8 cellular contexts compared by ENCODE assay signal in genomic region chr3:45210308-45211038, GRCh38. TPM values are rescaled to one million over a fixed set of nuclear protein-coding genes. Genes with fewer than 3 reads are reported as not detected.
A peak's percentile ranks its signal among the peaks of the same experiment; 100 is the strongest.
DNase-seq lines count a peak whose midpoint lies in the region; ATAC-seq and TF ChIP-seq lines count a peak whose summit lies in the region.

No MANE protein-coding gene starts in this region.

- no peak overlapping the region for H2BK120ac ChIP-seq in neuronal stem cell (ENCODE audit: low read depth, low read length)

- H3K9me3 Mint-ChIP-seq in activated T-cell treated with anti-CD3 and anti-CD28 coated beads, Interleukin-2, amount 50 U/mL, for 24 hours, result no peaks in the 10 kb centered on the region
- H3K9me3 Mint-ChIP-seq in stimulated activated naive CD8-positive, alpha-beta T cell treated with anti-CD3 and anti-CD28 coated beads, Interleukin-15, amount 100 ng/mL, for 72 hours, result no peaks in the 10 kb centered on the region

- no peak overlapping the region for H3K4me2 ChIP-seq in GM23248 (ENCODE audit: unreplicated experiment)
- no peak overlapping the region for H3K4me2 ChIP-seq in OCI-LY7 (ENCODE audit: low read length)
- H3K4me2 ChIP-seq in neuronal stem cell (ENCODE audit: insufficient read depth, low read length, poor library complexity, severe bottlenecking), result no peak overlapping the region

- H3K4me1 ChIP-seq in GM23248 (ENCODE audit: insufficient read depth) (0 out of 2 replicates have a peak, but pooled peaks cover 8% of the 10 kb centered on the region), OCI-LY7 (ENCODE audit: insufficient read depth, low read length, poor library complexity, severe bottlenecking) (no peaks in the 10 kb centered on the region), neuronal stem cell (ENCODE audit: control insufficient read depth in 2 of 2, insufficient read depth in 1 of 2, low read depth in 1 of 2, low read length in 2 of 2) (peaks cover 2 to 5% of the 10 kb centered on the region in 2 donors)

- H3K27me3 ChIP-seq in AG04450 (ENCODE audit: control insufficient read depth, insufficient read depth, low read length), result no peaks in the 10 kb centered on the region
- H3K27me3 ChIP-seq in GM23248 (replicated peaks; ENCODE audit: insufficient read depth), result no peaks in the 10 kb centered on the region
- no peaks in the 10 kb centered on the region for H3K27me3 ChIP-seq in neuronal stem cell (ENCODE audit: control insufficient read depth in 3 of 3, insufficient read depth in 3 of 3, low read depth in 1 of 3, low read length in 3 of 3)

- in situ Hi-C loops in GM23248 (cut with MboI), result loop anchor here (25.0 kb wide), 1 partner anchor 452 kb away; no protein-coding TSS in a partner anchor

- TF ChIP-seq CTCF in AG04450 (IDR thresholded peaks at IDR 0.05; ENCODE audit: low read depth, low read length) (peak; percentile 84), OCI-LY7 (conservative IDR thresholded peaks at IDR 0.05; ENCODE audit: low read length) (peak; percentile 74)

- H2BK12ac ChIP-seq in neuronal stem cell (ENCODE audit: low read length), result no peak overlapping the region

- no peak overlapping the region for H4K8ac ChIP-seq in neuronal stem cell (ENCODE audit: low read depth, low read length)

- H3K79me2 ChIP-seq in GM23248 (ENCODE audit: insufficient read depth) (no peaks in the 10 kb centered on the region), OCI-LY7 (ENCODE audit: insufficient read depth, low read depth, low read length) (no peaks in the 10 kb centered on the region)

- H4K20me1 ChIP-seq in GM23248 (ENCODE audit: insufficient read depth) (no peaks in the 10 kb centered on the region), OCI-LY7 (ENCODE audit: insufficient read depth, low read length) (no peaks in the 10 kb centered on the region)

- H3K4me3 Mint-ChIP-seq in activated T-cell treated with anti-CD3 and anti-CD28 coated beads, Interleukin-2, amount 50 U/mL, for 24 hours, result no peak overlapping the region
- H3K4me3 Mint-ChIP-seq in stimulated activated naive CD8-positive, alpha-beta T cell treated with anti-CD3 and anti-CD28 coated beads, Interleukin-15, amount 100 ng/mL, for 72 hours, result no peak overlapping the region

- H3K9ac ChIP-seq in GM23248 (no peak overlapping the region), neuronal stem cell (ENCODE audit: low read depth, low read length, poor library complexity) (no peak overlapping the region)

- H4K91ac ChIP-seq in neuronal stem cell (ENCODE audit: low read depth, low read length, poor library complexity), result no peak overlapping the region

- H3K4me3 ChIP-seq in AG04450 (ENCODE audit: low read depth, low read length) (no peak overlapping the region), GM23248 (no peak overlapping the region), OCI-LY7 (ENCODE audit: low read depth, low read length, poor library complexity, severe bottlenecking) (no peak overlapping the region), neuronal stem cell (ENCODE audit: low read length in 2 of 2) (no peak overlapping the region)

- H3K27ac ChIP-seq in AG04450 (ENCODE audit: low read depth, low read length), result no peak overlapping the region
- H3K27ac ChIP-seq in GM23248, result no peak overlapping the region
- H3K27ac ChIP-seq in OCI-LY7 (ENCODE audit: low read depth, low read length, poor library complexity, severe bottlenecking), result no peak overlapping the region
- H3K27ac ChIP-seq in neuronal stem cell (replicated peaks; ENCODE audit: low read length), result no peak overlapping the region

- H3K4me1 Mint-ChIP-seq in activated T-cell treated with anti-CD3 and anti-CD28 coated beads, Interleukin-2, amount 50 U/mL, for 24 hours (ENCODE audit: low read depth), result peaks cover 26% of the 10 kb centered on the region
- H3K4me1 Mint-ChIP-seq in stimulated activated naive CD8-positive, alpha-beta T cell treated with anti-CD3 and anti-CD28 coated beads, Interleukin-15, amount 100 ng/mL, for 72 hours, result peaks cover 13% of the 10 kb centered on the region

- no peaks in the 10 kb centered on the region for H3K36me3 Mint-ChIP-seq in activated T-cell treated with anti-CD3 and anti-CD28 coated beads, Interleukin-2, amount 50 U/mL, for 24 hours (ENCODE audit: low read depth)

- no peak overlapping the region for H3K14ac ChIP-seq in neuronal stem cell (ENCODE audit: low read length)

- no peaks in the 10 kb centered on the region for H3F3A ChIP-seq in GM23248 (ENCODE audit: insufficient read depth)

- H3K27ac Mint-ChIP-seq in activated T-cell treated with anti-CD3 and anti-CD28 coated beads, Interleukin-2, amount 50 U/mL, for 24 hours, result no peak overlapping the region
- peak overlapping the region in 1 of 2 donors; percentile 65 for H3K27ac Mint-ChIP-seq in stimulated activated naive CD8-positive, alpha-beta T cell treated with anti-CD3 and anti-CD28 coated beads, Interleukin-15, amount 100 ng/mL, for 72 hours

- H3K18ac ChIP-seq in neuronal stem cell (ENCODE audit: low read length), result no peak overlapping the region

- ATAC-seq in stimulated activated naive CD8-positive, alpha-beta T cell treated with anti-CD3 and anti-CD28 coated beads, Interleukin-15, amount 100 ng/mL, for 72 hours, result peak; percentile 90
- no peak for ATAC-seq in GM21825 (IDR thresholded peaks at IDR 0.05; ENCODE audit: unreplicated experiment)

- H3K36me3 ChIP-seq in GM23248 (ENCODE audit: low read depth), result no peaks in the 10 kb centered on the region
- H3K36me3 ChIP-seq in OCI-LY7 (ENCODE audit: insufficient read depth, low read length), result no peaks in the 10 kb centered on the region
- no peaks in the 10 kb centered on the region for H3K36me3 ChIP-seq in neuronal stem cell (replicated peaks in 1 of 2; ENCODE audit: control insufficient read depth in 2 of 2, insufficient read depth in 2 of 2, low read length in 2 of 2)

- H2BK5ac ChIP-seq in neuronal stem cell (ENCODE audit: low read length), result no peak overlapping the region

- H3K23ac ChIP-seq in neuronal stem cell (ENCODE audit: low read depth, low read length, poor library complexity), result no peak overlapping the region

- no TSS peak for BruUV-seq in OCI-LY7 (replicated peaks; lab: Mats Ljungman, UMichigan)

- POLR2A ChIA-PET in AG04450 (lab: Yijun Ruan, JAX) (interaction anchor here (1.1 kb wide), 2 partner anchors 70 to 170 kb away, joined by 4 to 7 read pairs; no protein-coding TSS in a partner anchor), OCI-LY7 (lab: Charles Lee) (no interaction called here)

- H3K9me3 ChIP-seq in AG04450 (ENCODE audit: control insufficient read depth, insufficient read depth, low read length) (no peaks in the 10 kb centered on the region; the same call in 1 of the 2 replicates), GM23248 (ENCODE audit: low read depth) (no peaks in the 10 kb centered on the region), OCI-LY7 (ENCODE audit: low read length) (no peaks in the 10 kb centered on the region), neuronal stem cell (replicated peaks in 1 of 2; ENCODE audit: control insufficient read depth in 2 of 2, insufficient read depth in 1 of 2, low read depth in 1 of 2, low read length in 2 of 2) (no peaks in the 10 kb centered on the region)

- H3K27me3 Mint-ChIP-seq in activated T-cell treated with anti-CD3 and anti-CD28 coated beads, Interleukin-2, amount 50 U/mL, for 24 hours, result peaks cover 24% of the 10 kb centered on the region
- H3K27me3 Mint-ChIP-seq in stimulated activated naive CD8-positive, alpha-beta T cell treated with anti-CD3 and anti-CD28 coated beads, Interleukin-15, amount 100 ng/mL, for 72 hours, result peaks cover 43% of the 10 kb centered on the region

- no peak overlapping the region for H3K4ac ChIP-seq in neuronal stem cell (ENCODE audit: low read length)

- CTCF ChIA-PET in AG04450 (lab: Charles Lee), result interaction anchor here (0.6 to 4.3 kb wide), 29 partner anchors 9 to 494 kb away, joined by 3 to 141 read pairs (median 3); no protein-coding TSS in a partner anchor
- CTCF ChIA-PET in OCI-LY7 (lab: Charles Lee; ENCODE audit: unreplicated experiment), result no interaction called here

- H2AFZ ChIP-seq in GM23248, result no peak overlapping the region
- no peak overlapping the region for H2AFZ ChIP-seq in OCI-LY7 (ENCODE audit: low read length)
- peak overlapping the region; percentile 87 for H2AFZ ChIP-seq in neuronal stem cell (ENCODE audit: low read length)

- intact Hi-C loops in OCI-LY7 (cut with micrococcal nuclease; ENCODE audit: unreplicated experiment), result loop anchor here (1.0 kb wide), 1 partner anchor 170 kb away; no protein-coding TSS in a partner anchor

- H2BK15ac ChIP-seq in neuronal stem cell (ENCODE audit: low read length), result no peak overlapping the region

- 11 to 19% methylated on average over 13 to 14 of the region's 14 CpGs for WGBS in GM23248 (ENCODE audit: low coverage in 1 of 2, low lambda C conversion rate in 2 of 2, missing lambda C conversion rate in 2 of 2), 2 experiments
- WGBS in neuronal stem cell (ENCODE audit: extremely low coverage in 2 of 2, insufficient read length in 2 of 2, insufficient replicate concordance in 1 of 2), 2 donors, result no CpG with 5 or more reads among the region's 14 CpGs

- no peaks in the 10 kb centered on the region for H3K9me2 ChIP-seq in GM23248 (ENCODE audit: insufficient read depth)
- no peaks in the 10 kb centered on the region for H3K9me2 ChIP-seq in OCI-LY7 (ENCODE audit: insufficient read depth, low read length)

- peak overlapping the region; percentile 65 for H2AK5ac ChIP-seq in neuronal stem cell (ENCODE audit: low read depth, low read length)

- no peaks in the 10 kb centered on the region for H3K79me1 ChIP-seq in neuronal stem cell (ENCODE audit: low read depth, low read length)

- DNase-seq in AG04450 (ENCODE audit: low read depth, low spot score), result peak; percentile 63
- DNase-seq in GM23248, result peak; percentile 93
- DNase-seq in OCI-LY7 (ENCODE audit: low spot score), result peak; percentile 21
- DNase-seq in activated T-cell treated with anti-CD3 and anti-CD28 coated beads, Interleukin-2, amount 50 U/mL, for 24 hours, result peak; percentile 86
- DNase-seq in fibroblast of gingiva (ENCODE audit: low read depth), result peak; percentile 84
- no peak for DNase-seq in neuronal stem cell (ENCODE audit: low spot score)
- peak; percentile 64 to 69 for DNase-seq in stimulated activated naive CD8-positive, alpha-beta T cell treated with anti-CD3 and anti-CD28 coated beads, Interleukin-15, amount 100 ng/mL, for 72 hours

RNA-seq across cellular contexts. Expression of gene TMEM158, which starts 15.6 kb away (rescaled TPM):
- 24.7 and 25.1 TPM in 2 replicates for polyA plus RNA-seq in AG04450 (2011; rRNA removed)
- polyA minus RNA-seq in AG04450 (2011; rRNA and poly(A)+ RNA removed), result 12.4 and 12.9 TPM in 2 replicates
- total RNA-seq in GM23248 (2014; rRNA removed; shearing (Covaris generic)), result 24.4 and 33.0 TPM in 2 replicates
- 3.3 and 4.5 TPM in 2 replicates for polyA plus RNA-seq in GM23248 (2016; fragmentation: Nextera tagmentation; extraction: Ambion mirVana)
- total RNA-seq in OCI-LY7 (2014; rRNA removed; shearing (Covaris generic)), result not detected in 2 replicates
- total RNA-seq in OCI-LY7 (2022), result not detected in 2 replicates
- 9.2 TPM for polyA plus RNA-seq in neuronal stem cell (2013, experiment 1 of 2)
- polyA plus RNA-seq in neuronal stem cell (2013, experiment 2 of 2), result 9.1 TPM

Comparison
In these comparisons a context has a peak if more than half of its experiments do, and no peak if none do; other contexts are left out.
1. RNA of gene TMEM158, which starts 15.6 kb away (total RNA-seq): 24.4 to 33.0 TPM in GM23248; not detected in OCI-LY7; every median in the first group is over 10 times any median in the second.